In the genomic region with DNA sequence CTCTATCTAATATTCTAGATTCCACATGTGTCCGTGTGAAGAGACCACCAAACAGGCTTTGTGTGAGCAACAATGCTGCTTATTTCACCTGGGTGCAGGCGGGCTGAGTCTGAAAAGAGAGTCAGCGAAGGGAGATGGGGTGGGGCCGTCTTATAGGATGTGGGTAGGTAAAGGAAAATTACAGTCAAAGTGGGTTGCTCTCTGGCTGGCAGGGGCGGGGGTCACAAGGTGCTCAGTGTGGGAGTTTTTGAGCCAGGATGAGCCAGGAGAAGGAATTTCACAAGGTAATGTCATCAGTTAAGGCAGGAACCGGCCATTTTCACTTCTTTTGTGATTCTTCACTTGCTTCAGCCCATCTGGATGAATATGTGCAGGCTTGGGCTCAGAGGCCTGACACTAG, we compare ENCODE assay signal across 5 cellular contexts.
DNase-seq lines count a peak whose midpoint lies in the region; ATAC-seq and TF ChIP-seq lines count a peak whose summit lies in the region.
"Not testable (repeated sequence)": the region's sequence is repeated elsewhere in the genome, so short reads cannot be mapped to it uniquely, and the experiment has no call there.

No MANE protein-coding gene starts in this region.

- DNase-seq in GM23338 (ENCODE audit: low spot score); activated T-helper 1 cell treated with anti-CD3 and anti-CD28 coated beads, Interleukin-12 subunit alpha, Interleukin-12 subunit beta, Interleukin-2, Interleukin-4 antibody, amounts not matched to agents 30 ng/mL and 10 ng/mL and 1 ng/mL, durations not matched to agents 14 hours and 24 hours and 36 hours (ENCODE audit: low spot score); neural crest cell (ENCODE audit: low read depth, low spot score): not testable (repeated sequence)
- DNase-seq in endodermal cell = peak; percentile 77

- peaks cover 30% of the 10 kb centered on the region for H3K9me2 ChIP-seq in GM23338 (ENCODE audit: insufficient read depth)

- not testable (repeated sequence) for H3K9me3 ChIP-seq in endodermal cell (ENCODE audit: control insufficient read depth, low read length)

- WGBS in endodermal cell (ENCODE audit: insufficient coverage in 1 of 2, insufficient read length in 1 of 2), 2 experiments = 80 to 87% methylated on average over 2 to 6 of the region's 6 CpGs

- H3K4me1 ChIP-seq in GM23338 (ENCODE audit: insufficient read depth); endodermal cell (ENCODE audit: control insufficient read depth, insufficient read depth, low read length): not testable (repeated sequence)

- not testable (repeated sequence) for H3K36me3 ChIP-seq in GM23338 (ENCODE audit: insufficient read depth); endodermal cell (ENCODE audit: control insufficient read depth, insufficient read depth, low read length)

- H3K27me3 Mint-ChIP-seq in GM23338 (ENCODE audit: insufficient read depth, low read depth, poor library complexity); T-helper 1 cell treated with Interleukin-12 subunit alpha and Interleukin-12 subunit beta and Interleukin-4 antibody, amounts not matched to agents 30 μg/mL and 1 μg/mL, for 36 hours (ENCODE audit: low read depth); activated T-helper 1 cell treated with anti-CD3 and anti-CD28 coated beads, Interleukin-12 subunit alpha, Interleukin-12 subunit beta, Interleukin-2, Interleukin-4 antibody, amounts not matched to agents 30 ng/mL and 10 ng/mL and 1 ng/mL, durations not matched to agents 14 hours and 24 hours and 36 hours (ENCODE audit: insufficient read depth); endodermal cell (ENCODE audit: insufficient read depth); neural crest cell (ENCODE audit: low read depth): not testable (repeated sequence)

- peaks cover 16% of the 10 kb centered on the region; the same call in 2 of the 3 replicates for H3K36me3 Mint-ChIP-seq in GM23338 (ENCODE audit: low read depth)
- H3K36me3 Mint-ChIP-seq in T-helper 1 cell treated with Interleukin-12 subunit alpha and Interleukin-12 subunit beta and Interleukin-4 antibody, amounts not matched to agents 30 μg/mL and 1 μg/mL, for 36 hours (ENCODE audit: low read depth) = peaks cover 32% of the 10 kb centered on the region
- peaks cover 20% of the 10 kb centered on the region for H3K36me3 Mint-ChIP-seq in activated T-helper 1 cell treated with anti-CD3 and anti-CD28 coated beads, Interleukin-12 subunit alpha, Interleukin-12 subunit beta, Interleukin-2, Interleukin-4 antibody, amounts not matched to agents 30 ng/mL and 10 ng/mL and 1 ng/mL, durations not matched to agents 14 hours and 24 hours and 36 hours (ENCODE audit: low read depth)
- not testable (repeated sequence) for H3K36me3 Mint-ChIP-seq in endodermal cell (ENCODE audit: low read depth); neural crest cell (ENCODE audit: low read depth)

- H3K9me3 Mint-ChIP-seq in GM23338, endodermal cell, neural crest cell: not testable (repeated sequence)
- H3K9me3 Mint-ChIP-seq in T-helper 1 cell treated with Interleukin-12 subunit alpha and Interleukin-12 subunit beta and Interleukin-4 antibody, amounts not matched to agents 30 μg/mL and 1 μg/mL, for 36 hours = peaks cover 29% of the 10 kb centered on the region
- peaks cover 44% of the 10 kb centered on the region for H3K9me3 Mint-ChIP-seq in activated T-helper 1 cell treated with anti-CD3 and anti-CD28 coated beads, Interleukin-12 subunit alpha, Interleukin-12 subunit beta, Interleukin-2, Interleukin-4 antibody, amounts not matched to agents 30 ng/mL and 10 ng/mL and 1 ng/mL, durations not matched to agents 14 hours and 24 hours and 36 hours

- H3K4me2 ChIP-seq in GM23338 = not testable (repeated sequence)

- not testable (repeated sequence) for H3K27me3 ChIP-seq in GM23338 (ENCODE audit: insufficient read depth); endodermal cell (ENCODE audit: control insufficient read depth, insufficient read depth, low read length, poor library complexity, severe bottlenecking)

- intact Hi-C loops in activated T-helper 1 cell treated with anti-CD3 and anti-CD28 coated beads, Interleukin-12 subunit alpha, Interleukin-12 subunit beta, Interleukin-2, Interleukin-4 antibody, amounts not matched to agents 30 ng/mL and 10 ng/mL and 1 ng/mL, durations not matched to agents 14 hours and 24 hours and 36 hours (cut with micrococcal nuclease) = loop anchor here (10.0 kb wide), 1 partner anchor 358 kb away; no protein-coding TSS in a partner anchor

- peaks cover 11% of the 10 kb centered on the region for H3K4me1 Mint-ChIP-seq in GM23338
- H3K4me1 Mint-ChIP-seq in T-helper 1 cell treated with Interleukin-12 subunit alpha and Interleukin-12 subunit beta and Interleukin-4 antibody, amounts not matched to agents 30 μg/mL and 1 μg/mL, for 36 hours (ENCODE audit: low read depth) = peaks cover 39% of the 10 kb centered on the region
- H3K4me1 Mint-ChIP-seq in activated T-helper 1 cell treated with anti-CD3 and anti-CD28 coated beads, Interleukin-12 subunit alpha, Interleukin-12 subunit beta, Interleukin-2, Interleukin-4 antibody, amounts not matched to agents 30 ng/mL and 10 ng/mL and 1 ng/mL, durations not matched to agents 14 hours and 24 hours and 36 hours (ENCODE audit: low read depth) = peaks cover 43% of the 10 kb centered on the region
- peaks cover 14% of the 10 kb centered on the region for H3K4me1 Mint-ChIP-seq in endodermal cell
- H3K4me1 Mint-ChIP-seq in neural crest cell = peaks cover 18% of the 10 kb centered on the region

- ATAC-seq in GM23338 = not testable (repeated sequence)

- peak overlapping the region; percentile 39; the same call in 1 of the 2 replicates for H2AFZ ChIP-seq in GM23338

- TF ChIP-seq CTCF in GM23338 (conservative IDR thresholded peaks at IDR 0.05; ENCODE audit: low read depth in 2 of 2); endodermal cell (conservative IDR thresholded peaks at IDR 0.05); neural crest cell (conservative IDR thresholded peaks at IDR 0.05): not testable (repeated sequence)

- H3K4me3 Mint-ChIP-seq in GM23338; T-helper 1 cell treated with Interleukin-12 subunit alpha and Interleukin-12 subunit beta and Interleukin-4 antibody, amounts not matched to agents 30 μg/mL and 1 μg/mL, for 36 hours; activated T-helper 1 cell treated with anti-CD3 and anti-CD28 coated beads, Interleukin-12 subunit alpha, Interleukin-12 subunit beta, Interleukin-2, Interleukin-4 antibody, amounts not matched to agents 30 ng/mL and 10 ng/mL and 1 ng/mL, durations not matched to agents 14 hours and 24 hours and 36 hours; endodermal cell; neural crest cell: not testable (repeated sequence)

- not testable (repeated sequence) for H4K20me1 ChIP-seq in GM23338 (replicated peaks; ENCODE audit: insufficient read depth)

- H3F3A ChIP-seq in GM23338 (replicated peaks; ENCODE audit: low read depth) = not testable (repeated sequence)

- not testable (repeated sequence) for H3K79me2 ChIP-seq in GM23338 (replicated peaks; ENCODE audit: insufficient read depth)

- not testable (repeated sequence) for H3K9ac ChIP-seq in endodermal cell (ENCODE audit: extremely low read depth, low read length, poor library complexity, severe bottlenecking)

- H3K27ac Mint-ChIP-seq in GM23338 = not testable (repeated sequence)
- peak overlapping the region; percentile 61 for H3K27ac Mint-ChIP-seq in T-helper 1 cell treated with Interleukin-12 subunit alpha and Interleukin-12 subunit beta and Interleukin-4 antibody, amounts not matched to agents 30 μg/mL and 1 μg/mL, for 36 hours
- peak overlapping the region; percentile 57 for H3K27ac Mint-ChIP-seq in activated T-helper 1 cell treated with anti-CD3 and anti-CD28 coated beads, Interleukin-12 subunit alpha, Interleukin-12 subunit beta, Interleukin-2, Interleukin-4 antibody, amounts not matched to agents 30 ng/mL and 10 ng/mL and 1 ng/mL, durations not matched to agents 14 hours and 24 hours and 36 hours
- H3K27ac Mint-ChIP-seq in endodermal cell (peak overlapping the region; percentile 57), neural crest cell (ENCODE audit: unreplicated experiment) (peak overlapping the region; percentile 54)

- not testable (repeated sequence) for H3K27ac ChIP-seq in GM23338 (ENCODE audit: low read depth); endodermal cell (ENCODE audit: low read depth, low read length)

- H3K4me3 ChIP-seq in GM23338; endodermal cell (ENCODE audit: low read length): not testable (repeated sequence)
